Comparison of ENCODE assay signal across 11 cellular contexts in genomic region chr13:113586661-113587479, GRCh38. TPM values are rescaled to one million over a fixed set of nuclear protein-coding genes. Genes with fewer than 3 reads are reported as not detected.
DNase-seq lines count a peak whose midpoint lies in the region; ATAC-seq, FAIRE-seq and TF ChIP-seq lines count a peak whose summit lies in the region.
"Had no signal": no experiment of that assay in that cellular context is flagged by ENCODE, and none has a peak within 500 bp of the region (broad histone marks: within the 10 kb centered on the region; RNA-seq: fewer than 3 reads in every experiment).

No MANE protein-coding gene starts in this region.

- POLR2A ChIA-PET in AG04449 (lab: Yijun Ruan, JAX) = no interaction called here
- POLR2A ChIA-PET in HCT116 (lab: Charles Lee) = interaction anchor here (0.7 kb wide), 1 partner anchor 295 kb away, joined by 4 read pairs; no protein-coding TSS in a partner anchor
- POLR2A ChIA-PET in naive thymus-derived CD4-positive, alpha-beta T cell (lab: Charles Lee) = interaction anchor here (0.5 to 1.3 kb wide), 3 partner anchors 48 to 626 kb away, joined by 3 to 4 read pairs (median 3); no protein-coding TSS in a partner anchor

- peak overlapping the region; percentile 90 for H3K4me3 Mint-ChIP-seq in activated T-helper 1 cell treated with anti-CD3 and anti-CD28 coated beads, Interleukin-12 subunit alpha, Interleukin-12 subunit beta, Interleukin-2, Interleukin-4 antibody, amounts not matched to agents 30 ng/mL and 10 ng/mL and 1 ng/mL, durations not matched to agents 14 hours and 24 hours and 36 hours
- peak overlapping the region; percentile 33 to 93 (median 90) for H3K4me3 Mint-ChIP-seq in naive thymus-derived CD4-positive, alpha-beta T cell

- H3K79me2 ChIP-seq in HCT116 (ENCODE audit: insufficient read depth, low read length) = peaks cover 68% of the 10 kb centered on the region

- no peak for ATAC-seq in HCT116
- no peak for ATAC-seq in naive thymus-derived CD4-positive, alpha-beta T cell
- no peak for ATAC-seq in gastrocnemius medialis
- ATAC-seq in omental fat pad (ENCODE audit: low FRiP score) = no peak
- ATAC-seq in GM19452 (IDR thresholded peaks at IDR 0.05; ENCODE audit: unreplicated experiment) = no peak

- TF ChIP-seq POLR2A in HCT116 (IDR thresholded peaks at IDR 0.05; ENCODE audit: borderline replicate concordance, extremely low read depth, insufficient read depth, insufficient read length) = no peak
- no peak for TF ChIP-seq POLR2A in gastrocnemius medialis (IDR thresholded peaks at IDR 0.05)

- no TSS peak for BruUV-seq in HCT116 (replicated peaks; lab: Mats Ljungman, UMichigan)

- H3K9ac ChIP-seq in HCT116 (ENCODE audit: low read length) = peak overlapping the region; percentile 20; the same call in 1 of the 2 replicates

- CTCF ChIA-PET in AG04449 (lab: Yijun Ruan, JAX) (interaction anchor here (1.0 kb wide), 1 partner anchor 25 kb away, joined by 3 read pairs; no protein-coding TSS in a partner anchor), HCT116 (lab: Charles Lee) (no interaction called here)
- CTCF ChIA-PET in naive thymus-derived CD4-positive, alpha-beta T cell (lab: Charles Lee) = no interaction called here

- peak overlapping the region; percentile 8; the same call in 1 of the 2 replicates for H3K4me3 ChIP-seq in AG04449 (ENCODE audit: low read depth, low read length)
- H3K4me3 ChIP-seq in HCT116 (replicated peaks in 1 of 2; ENCODE audit: low read depth in 1 of 2, low read length in 2 of 2) = no peak overlapping the region
- H3K4me3 ChIP-seq in naive thymus-derived CD4-positive, alpha-beta T cell (ENCODE audit: low read length) = no peak overlapping the region
- no peak overlapping the region for H3K4me3 ChIP-seq in gastrocnemius medialis

- H3K9me3 ChIP-seq in HCT116 (ENCODE audit: control insufficient read depth in 1 of 2, insufficient read depth in 1 of 2, low read depth in 1 of 2, low read length in 2 of 2) = no peaks in the 10 kb centered on the region
- no peaks in the 10 kb centered on the region for H3K9me3 ChIP-seq in naive thymus-derived CD4-positive, alpha-beta T cell (ENCODE audit: control insufficient read depth in 2 of 3, low read length in 3 of 3)
- no peaks in the 10 kb centered on the region for H3K9me3 ChIP-seq in gastrocnemius medialis

- peak overlapping the region; percentile 69 for H3K4me2 ChIP-seq in HCT116 (ENCODE audit: low read length)

- in situ Hi-C loops in gastrocnemius medialis (cut with MboI; ENCODE audit: low sequenced_read_pairs in 4 of 4) = no loop called here

- TF ChIP-seq RAD21 in HCT116 (IDR thresholded peaks at IDR 0.05; ENCODE audit: low read depth) = no peak

- peaks cover 2% of the 10 kb centered on the region for H3K27me3 Mint-ChIP-seq in activated T-helper 1 cell treated with anti-CD3 and anti-CD28 coated beads, Interleukin-12 subunit alpha, Interleukin-12 subunit beta, Interleukin-2, Interleukin-4 antibody, amounts not matched to agents 30 ng/mL and 10 ng/mL and 1 ng/mL, durations not matched to agents 14 hours and 24 hours and 36 hours (ENCODE audit: insufficient read depth)
- peaks cover 0 to 2% (median 0%) of the 10 kb centered on the region in 5 donors for H3K27me3 Mint-ChIP-seq in naive thymus-derived CD4-positive, alpha-beta T cell

- H3K27ac ChIP-seq in HCT116 (ENCODE audit: low read depth, low read length) = no peak overlapping the region
- H3K27ac ChIP-seq in naive thymus-derived CD4-positive, alpha-beta T cell (ENCODE audit: low read depth, low read length) = no peak overlapping the region
- no peak overlapping the region for H3K27ac ChIP-seq in gastrocnemius medialis
- H3K27ac ChIP-seq: hepatocyte had no signal

- intact Hi-C loops in HCT116 (cut with micrococcal nuclease) = no loop called here
- intact Hi-C loops in activated T-helper 1 cell treated with anti-CD3 and anti-CD28 coated beads, Interleukin-12 subunit alpha, Interleukin-12 subunit beta, Interleukin-2, Interleukin-4 antibody, amounts not matched to agents 30 ng/mL and 10 ng/mL and 1 ng/mL, durations not matched to agents 14 hours and 24 hours and 36 hours (cut with micrococcal nuclease) = loop anchor here (10.0 kb wide), 2 partner anchors 192 to 642 kb away; no protein-coding TSS in a partner anchor
- intact Hi-C loops in naive thymus-derived CD4-positive, alpha-beta T cell (cut with micrococcal nuclease) = loop anchor here in 1 of 2 donors (10.0 kb wide), 1 partner anchor 292 kb away; the partner anchor contains the start of gene LAMP1
- intact Hi-C loops in gastrocnemius medialis (cut with DNase I; ENCODE audit: low total_unique reads) = no loop called here

- H3K27me3 ChIP-seq in HCT116 (ENCODE audit: insufficient read depth, low read length) (no peaks in the 10 kb centered on the region), gastrocnemius medialis (no peaks in the 10 kb centered on the region)
- no peaks in the 10 kb centered on the region for H3K27me3 ChIP-seq in naive thymus-derived CD4-positive, alpha-beta T cell (ENCODE audit: control insufficient read depth in 2 of 2, insufficient read depth in 2 of 2, low read length in 2 of 2)
- H3K27me3 ChIP-seq: hepatocyte had no signal

- no peaks in the 10 kb centered on the region for H3K9me2 ChIP-seq in HCT116 (ENCODE audit: insufficient read depth)

- RAD21 ChIA-PET in HCT116 (lab: Charles Lee; ENCODE audit: low non-redundant PET in 1 of 2, low total read pairs in 2 of 2, uncharacterized antibody in 2 of 2, unreplicated experiment in 2 of 2) = no interaction called here

- DNase-seq in AG04449 (ENCODE audit: low read depth, low spot score) (no peak), HCT116 (ENCODE audit: low read depth, low spot score) (no peak), GM19239 (ENCODE audit: insufficient read length, low spot score) (no peak), gastrocnemius medialis (no peak), omental fat pad (ENCODE audit: low spot score) (no peak)
- DNase-seq in activated T-helper 1 cell treated with anti-CD3 and anti-CD28 coated beads, Interleukin-12 subunit alpha, Interleukin-12 subunit beta, Interleukin-2, Interleukin-4 antibody, amounts not matched to agents 30 ng/mL and 10 ng/mL and 1 ng/mL, durations not matched to agents 14 hours and 24 hours and 36 hours (ENCODE audit: low spot score) = no peak
- peak in 2 of 9 donors; percentile 8 to 14 for DNase-seq in naive thymus-derived CD4-positive, alpha-beta T cell
- DNase-seq: Calu3, NCI-H748 treated with DMSO at 0.1 percent for 48 hours had no signal

- H3K4me1 ChIP-seq in HCT116 (ENCODE audit: control insufficient read depth in 1 of 2, insufficient read depth in 2 of 2, low read length in 2 of 2) (peaks cover 4 to 11% of the 10 kb centered on the region in 2 experiments; a peak in 2 of 4 replicates), gastrocnemius medialis (peaks cover 0 to 2% of the 10 kb centered on the region in 2 donors)
- H3K4me1 ChIP-seq in naive thymus-derived CD4-positive, alpha-beta T cell (ENCODE audit: control insufficient read depth in 2 of 2, insufficient read depth in 2 of 2, low read length in 2 of 2) = peaks cover 18 to 21% of the 10 kb centered on the region in 2 donors

- no peak for FAIRE-seq in GM19239 (lab: Jason Lieb, UNC)

- H3K4me1 Mint-ChIP-seq in activated T-helper 1 cell treated with anti-CD3 and anti-CD28 coated beads, Interleukin-12 subunit alpha, Interleukin-12 subunit beta, Interleukin-2, Interleukin-4 antibody, amounts not matched to agents 30 ng/mL and 10 ng/mL and 1 ng/mL, durations not matched to agents 14 hours and 24 hours and 36 hours (ENCODE audit: low read depth) = peaks cover 36% of the 10 kb centered on the region
- peaks cover 25 to 55% (median 39%) of the 10 kb centered on the region in 7 donors for H3K4me1 Mint-ChIP-seq in naive thymus-derived CD4-positive, alpha-beta T cell

- H4K20me1 ChIP-seq in HCT116 (ENCODE audit: insufficient read depth) = peaks cover 19% of the 10 kb centered on the region; the same call in 1 of the 2 replicates

- no peak overlapping the region for H2AFZ ChIP-seq in HCT116 (ENCODE audit: low read depth, low read length, poor library complexity, severe bottlenecking)
- H2AFZ ChIP-seq: hepatocyte had no signal

- TF ChIP-seq CTCF in AG04449 (IDR thresholded peaks at IDR 0.05; ENCODE audit: insufficient read depth, low read length, missing control alignments) (no peak), HCT116 (IDR thresholded peaks at IDR 0.05 in 2 of 3, conservative IDR thresholded peaks at IDR 0.05 in 1 of 3; ENCODE audit: borderline replicate concordance in 1 of 3, insufficient read depth in 1 of 3, low read depth in 2 of 3, low read length in 2 of 3) (no peak), gastrocnemius medialis (IDR thresholded peaks at IDR 0.05 in 4 of 5, conservative IDR thresholded peaks at IDR 0.05 in 1 of 5) (no peak), omental fat pad (IDR thresholded peaks at IDR 0.05) (no peak)

- H3K9me3 Mint-ChIP-seq in activated T-helper 1 cell treated with anti-CD3 and anti-CD28 coated beads, Interleukin-12 subunit alpha, Interleukin-12 subunit beta, Interleukin-2, Interleukin-4 antibody, amounts not matched to agents 30 ng/mL and 10 ng/mL and 1 ng/mL, durations not matched to agents 14 hours and 24 hours and 36 hours = no peaks in the 10 kb centered on the region
- no peaks in the 10 kb centered on the region for H3K9me3 Mint-ChIP-seq in naive thymus-derived CD4-positive, alpha-beta T cell

- H3K36me3 ChIP-seq in HCT116 (ENCODE audit: control insufficient read depth in 1 of 2, insufficient read depth in 2 of 2, low read length in 2 of 2) = peaks cover 11 to 45% of the 10 kb centered on the region in 2 experiments
- H3K36me3 ChIP-seq in naive thymus-derived CD4-positive, alpha-beta T cell (ENCODE audit: control insufficient read depth in 2 of 3, insufficient read depth in 3 of 3, low read length in 3 of 3) = peaks cover 0 to 7% (median 0%) of the 10 kb centered on the region in 3 experiments
- peaks cover 0 to 7% of the 10 kb centered on the region in 2 donors for H3K36me3 ChIP-seq in gastrocnemius medialis

- H3K36me3 Mint-ChIP-seq in activated T-helper 1 cell treated with anti-CD3 and anti-CD28 coated beads, Interleukin-12 subunit alpha, Interleukin-12 subunit beta, Interleukin-2, Interleukin-4 antibody, amounts not matched to agents 30 ng/mL and 10 ng/mL and 1 ng/mL, durations not matched to agents 14 hours and 24 hours and 36 hours (ENCODE audit: low read depth) = peaks cover 38% of the 10 kb centered on the region
- H3K36me3 Mint-ChIP-seq in naive thymus-derived CD4-positive, alpha-beta T cell = peaks cover 0 to 25% (median 14%) of the 10 kb centered on the region in 5 donors

- peak overlapping the region; percentile 76 for H3K27ac Mint-ChIP-seq in activated T-helper 1 cell treated with anti-CD3 and anti-CD28 coated beads, Interleukin-12 subunit alpha, Interleukin-12 subunit beta, Interleukin-2, Interleukin-4 antibody, amounts not matched to agents 30 ng/mL and 10 ng/mL and 1 ng/mL, durations not matched to agents 14 hours and 24 hours and 36 hours
- H3K27ac Mint-ChIP-seq in naive thymus-derived CD4-positive, alpha-beta T cell = peak overlapping the region in 4 of 9 donors; percentile 28 to 91 (median 54)

RNA-seq across cellular contexts. Expression of gene TFDP1, which starts 2.3 kb away (rescaled TPM):
- total RNA-seq in HCT116 (2021; ENCODE audit: unreplicated experiment) (169 TPM), gastrocnemius medialis (10 to 100 TPM; 14.9 to 35.4 (median 29.1) TPM), omental fat pad (10 to 100 TPM; 32.6 to 59.6 (median 44.4) TPM)
- polyA plus RNA-seq in HCT116 (2012) = 98.1 and 111 TPM in 2 replicates
- total RNA-seq in activated T-helper 1 cell treated with anti-CD3 and anti-CD28 coated beads, Interleukin-12 subunit alpha, Interleukin-12 subunit beta, Interleukin-2, Interleukin-4 antibody, amounts not matched to agents 30 ng/mL and 10 ng/mL and 1 ng/mL, durations not matched to agents 14 hours and 24 hours and 36 hours = 171 and 173 TPM in 2 replicates
- 100 to 1,000 TPM in 1 of 5 experiments, 10 to 100 TPM in 4; 21.4 to 127 (median 34.7) TPM for total RNA-seq in naive thymus-derived CD4-positive, alpha-beta T cell
- polyA plus RNA-seq in naive thymus-derived CD4-positive, alpha-beta T cell = 10 to 100 TPM; 50.9 to 78.0 TPM
